In the genomic region with DNA sequence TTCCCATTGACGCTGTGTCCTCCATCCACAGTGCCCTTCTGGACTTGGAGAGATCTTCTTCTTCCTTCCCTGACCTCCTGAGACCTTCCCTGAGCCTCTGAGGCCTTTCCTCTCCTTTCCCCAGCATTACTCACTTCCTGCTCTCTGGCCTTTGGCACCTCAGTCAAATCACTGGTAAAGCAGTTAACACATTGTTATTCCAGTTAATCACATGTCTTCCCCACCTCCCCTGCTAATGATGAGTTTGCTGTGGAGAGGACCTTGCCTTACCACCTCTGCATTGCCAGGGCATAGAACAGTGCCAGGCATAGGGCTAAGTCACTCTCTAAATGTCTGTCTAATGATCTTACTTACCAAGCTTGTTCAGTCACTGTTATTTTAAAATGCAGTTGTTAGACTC, we compare ENCODE assay signal across 10 cellular contexts.
DNase-seq lines count a peak whose midpoint lies in the region; ATAC-seq and TF ChIP-seq lines count a peak whose summit lies in the region.
"Had no signal": no experiment of that assay in that cellular context is flagged by ENCODE, and none has a peak within 500 bp of the region (broad histone marks: within the 10 kb centered on the region; RNA-seq: fewer than 3 reads in every experiment).

No MANE protein-coding gene starts in this region.

- H3K79me2 ChIP-seq in smooth muscle cell (ENCODE audit: low read depth), result no peaks in the 10 kb centered on the region
- no peaks in the 10 kb centered on the region for H3K79me2 ChIP-seq in H9 (ENCODE audit: insufficient read depth, low read length)

- H3K23me2 ChIP-seq in H9 (ENCODE audit: insufficient read length, low read depth, low read length, poor library complexity, severe bottlenecking), result no peaks in the 10 kb centered on the region

- H3K4me3 ChIP-seq in smooth muscle cell, result no peak overlapping the region
- no peak overlapping the region for H3K4me3 ChIP-seq in H7 (ENCODE audit: insufficient read depth, low read depth, low read length)

- ATAC-seq in WTC11 (peak; percentile 30; the same call in 1 of the 2 replicates), left ventricle myocardium superior (peak; percentile 78), HG03039 (IDR thresholded peaks at IDR 0.05; ENCODE audit: unreplicated experiment) (no peak)

- no peak overlapping the region for H2BK120ac ChIP-seq in H9 (ENCODE audit: low read depth, low read length, poor library complexity, severe bottlenecking)

- H3K4ac ChIP-seq in H9 (ENCODE audit: low read depth, low read length), result no peak overlapping the region

- H3K36me3 ChIP-seq in smooth muscle cell (ENCODE audit: low read depth) (no peaks in the 10 kb centered on the region), H7 (replicated peaks; ENCODE audit: control insufficient read depth, insufficient read depth, low read length) (no peaks in the 10 kb centered on the region)

- no peak overlapping the region for H2AFZ ChIP-seq in smooth muscle cell (ENCODE audit: low read depth)
- H2AFZ ChIP-seq in H9 (ENCODE audit: low read length), result no peak overlapping the region

- H4K8ac ChIP-seq in H9 (replicated peaks; ENCODE audit: insufficient read length, low read depth, low read length), result no peak overlapping the region

- H3K4me1 ChIP-seq in smooth muscle cell (ENCODE audit: low read depth) (peaks cover 4% of the 10 kb centered on the region), H9 (ENCODE audit: insufficient read depth, low read length) (no peaks in the 10 kb centered on the region)

- H2BK12ac ChIP-seq in H9 (ENCODE audit: insufficient read length, low read depth, low read length), result no peak overlapping the region

- H3K79me1 ChIP-seq in H9 (ENCODE audit: insufficient read depth, low read depth, low read length, poor library complexity, severe bottlenecking), result no peaks in the 10 kb centered on the region

- no peak overlapping the region for H2BK15ac ChIP-seq in H9 (ENCODE audit: low read depth, low read length)

- no peak overlapping the region; the same call in 1 of the 2 replicates for H3K14ac ChIP-seq in H9 (ENCODE audit: insufficient read depth, low read length)

- H3K9me3 Mint-ChIP-seq in WTC11 (no peaks in the 10 kb centered on the region), H9 (no peaks in the 10 kb centered on the region)

- H3K36me3 Mint-ChIP-seq in WTC11, result no peaks in the 10 kb centered on the region
- no peaks in the 10 kb centered on the region; a peak in 1 of 7 replicates for H3K36me3 Mint-ChIP-seq in H9 (ENCODE audit: insufficient read depth in 1 of 3, low read depth in 3 of 3)

- no peak overlapping the region for H3T11ph ChIP-seq in H9 (ENCODE audit: low read length)

- POLR2A ChIA-PET in WTC11 (lab: Charles Lee), result interaction anchor here (0.5 kb wide), 1 partner anchor 415 kb away, joined by 3 read pairs; no protein-coding TSS in a partner anchor

- H4K20me1 ChIP-seq in smooth muscle cell (ENCODE audit: low read depth) (no peaks in the 10 kb centered on the region), H9 (ENCODE audit: control insufficient read depth, insufficient read depth, insufficient read length) (no peaks in the 10 kb centered on the region)

- peak; percentile 17 for DNase-seq in activated effector memory CD4-positive, alpha-beta T cell treated with anti-CD3 and anti-CD28 coated beads, Interleukin-2, amount 50 U/mL, for 16 hours
- no peak for DNase-seq in activated effector memory CD4-positive, alpha-beta T cell treated with Interleukin-2 at 50 U/mL for 16 hours
- DNase-seq in WTC11 (ENCODE audit: low spot score) (no peak), left ventricle myocardium superior (no peak), smooth muscle cell (lab: John Stamatoyannopoulos, UW; ENCODE audit: unreplicated experiment) (no peak), H9 (no peak), H7 (no peak)
- DNase-seq: NCI-H1694; stimulated activated naive CD4-positive, alpha-beta T cell had no signal

- H3K9ac ChIP-seq in smooth muscle cell (ENCODE audit: low read depth) (no peak overlapping the region), H9 (ENCODE audit: extremely low read depth, insufficient read length, low read length) (no peak overlapping the region)

- H3K27me3 ChIP-seq in smooth muscle cell (ENCODE audit: low read depth) (no peaks in the 10 kb centered on the region), H9 (ENCODE audit: insufficient read depth, low read length) (no peaks in the 10 kb centered on the region), H7 (ENCODE audit: control insufficient read depth, insufficient read depth, low read length) (no peaks in the 10 kb centered on the region; the same call in 1 of the 2 replicates)

- no peaks in the 10 kb centered on the region for H3F3A ChIP-seq in smooth muscle cell (ENCODE audit: low read depth)

- no peak overlapping the region for H2BK20ac ChIP-seq in H9 (ENCODE audit: low read depth, low read length, poor library complexity, severe bottlenecking)

- intact Hi-C loops in left ventricle myocardium superior (cut with micrococcal nuclease), result no loop called here

- TF ChIP-seq CTCF in WTC11 (IDR thresholded peaks at IDR 0.05), result no peak
- no peak for TF ChIP-seq CTCF in smooth muscle cell (IDR thresholded peaks at IDR 0.05; ENCODE audit: borderline replicate concordance, insufficient read depth, poor library complexity, severe bottlenecking)
- TF ChIP-seq CTCF in H9 (conservative IDR thresholded peaks at IDR 0.05), result no peak

- no peak overlapping the region for H3K18ac ChIP-seq in H9 (ENCODE audit: insufficient read length, low read depth, low read length)

- CTCF ChIA-PET in WTC11 (lab: Charles Lee), result interaction anchor here (0.8 kb wide), 1 partner anchor 377 kb away, joined by 3 read pairs; no protein-coding TSS in a partner anchor

- H2AK5ac ChIP-seq in H9 (ENCODE audit: insufficient read length, low read length), result no peak overlapping the region

- peaks cover 7% of the 10 kb centered on the region for H3K4me1 Mint-ChIP-seq in WTC11
- H3K4me1 Mint-ChIP-seq in H9, result peaks cover 3 to 4% of the 10 kb centered on the region in 2 experiments; a peak in 3 of 4 replicates

- H4K5ac ChIP-seq in H9 (ENCODE audit: insufficient read length, low read depth, low read length), result no peak overlapping the region

- peak overlapping the region; percentile 4 for H3K27ac ChIP-seq in smooth muscle cell (ENCODE audit: low read depth)
- H3K27ac ChIP-seq in H9 (ENCODE audit: insufficient read length, low read depth, low read length), result no peak overlapping the region

- no peak overlapping the region for H3K56ac ChIP-seq in H9 (ENCODE audit: insufficient read length, low read depth, low read length)

- H3K27ac Mint-ChIP-seq in WTC11, result no peak overlapping the region
- H3K27ac Mint-ChIP-seq in H9, result no peak overlapping the region

- H3K4me2 ChIP-seq in smooth muscle cell (no peak overlapping the region), H9 (ENCODE audit: insufficient read depth, insufficient read length, low read length) (no peak overlapping the region)

- WGBS in smooth muscle cell (ENCODE audit: low lambda C conversion rate), result 84% methylated on average over 1 of the region's 1 CpG
- WGBS in H9 (ENCODE audit: extremely low coverage, insufficient read length, low lambda C conversion rate), result no CpG with 5 or more reads among the region's 1 CpG

- no peak overlapping the region for H2BK5ac ChIP-seq in H9 (ENCODE audit: insufficient read length, low read length)

- H3K9me3 ChIP-seq in smooth muscle cell (replicated peaks; ENCODE audit: low read depth), result no peaks in the 10 kb centered on the region
- no peaks in the 10 kb centered on the region for H3K9me3 ChIP-seq in H9 (ENCODE audit: control insufficient read depth, low read depth, low read length)

- no peak overlapping the region for H3K23ac ChIP-seq in H9 (ENCODE audit: insufficient read length, low read depth, low read length)

- H4K91ac ChIP-seq in H9 (ENCODE audit: insufficient read length, low read depth, low read length), result no peak overlapping the region

- H3K4me3 Mint-ChIP-seq in WTC11 (no peak overlapping the region), H9 (no peak overlapping the region)

- H3K27me3 Mint-ChIP-seq in WTC11 (ENCODE audit: low read depth) (peaks cover 3% of the 10 kb centered on the region), H9 (ENCODE audit: low read depth) (peaks cover 37% of the 10 kb centered on the region)

TF ChIP-seq in WTC11, 78 proteins besides CTCF, POLR2A, EP300 and RAD21:
- no peak; the same call in 1 of the 2 replicates for TF ChIP-seq GABPB1 (CRISPR knock-in tag; IDR thresholded peaks at IDR 0.05)
- TF ChIP-seq ZNF232 (CRISPR knock-in tag; IDR thresholded peaks at IDR 0.05), result no peak
- TF ChIP-seq, protein P1, sequence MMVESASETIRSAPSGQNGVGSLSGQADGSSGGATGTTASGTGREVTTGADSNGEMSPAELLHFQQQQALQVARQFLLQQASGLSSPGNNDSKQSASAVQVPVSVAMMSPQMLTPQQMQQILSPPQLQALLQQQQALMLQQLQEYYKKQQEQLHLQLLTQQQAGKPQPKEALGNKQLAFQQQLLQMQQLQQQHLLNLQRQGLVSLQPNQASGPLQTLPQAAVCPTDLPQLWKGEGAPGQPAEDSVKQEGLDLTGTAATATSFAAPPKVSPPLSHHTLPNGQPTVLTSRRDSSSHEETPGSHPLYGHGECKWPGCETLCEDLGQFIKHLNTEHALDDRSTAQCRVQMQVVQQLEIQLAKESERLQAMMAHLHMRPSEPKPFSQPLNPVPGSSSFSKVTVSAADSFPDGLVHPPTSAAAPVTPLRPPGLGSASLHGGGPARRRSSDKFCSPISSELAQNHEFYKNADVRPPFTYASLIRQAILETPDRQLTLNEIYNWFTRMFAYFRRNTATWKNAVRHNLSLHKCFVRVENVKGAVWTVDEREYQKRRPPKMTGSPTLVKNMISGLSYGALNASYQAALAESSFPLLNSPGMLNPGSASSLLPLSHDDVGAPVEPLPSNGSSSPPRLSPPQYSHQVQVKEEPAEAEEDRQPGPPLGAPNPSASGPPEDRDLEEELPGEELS (CRISPR knock-in tag; IDR thresholded peaks at IDR 0.05), result no peak
- no peak for TF ChIP-seq ZNF263 (CRISPR knock-in tag; IDR thresholded peaks at IDR 0.05; ENCODE audit: low read depth)
- TF ChIP-seq, protein P2, sequence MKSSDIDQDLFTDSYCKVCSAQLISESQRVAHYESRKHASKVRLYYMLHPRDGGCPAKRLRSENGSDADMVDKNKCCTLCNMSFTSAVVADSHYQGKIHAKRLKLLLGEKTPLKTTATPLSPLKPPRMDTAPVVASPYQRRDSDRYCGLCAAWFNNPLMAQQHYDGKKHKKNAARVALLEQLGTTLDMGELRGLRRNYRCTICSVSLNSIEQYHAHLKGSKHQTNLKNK (CRISPR knock-in tag; IDR thresholded peaks at IDR 0.05), result no peak
- no peak for TF ChIP-seq FOXJ3 (CRISPR knock-in tag; IDR thresholded peaks at IDR 0.05; ENCODE audit: borderline replicate concordance)
